Comparison of ENCODE assay signal across 9 cellular contexts in the genomic region with DNA sequence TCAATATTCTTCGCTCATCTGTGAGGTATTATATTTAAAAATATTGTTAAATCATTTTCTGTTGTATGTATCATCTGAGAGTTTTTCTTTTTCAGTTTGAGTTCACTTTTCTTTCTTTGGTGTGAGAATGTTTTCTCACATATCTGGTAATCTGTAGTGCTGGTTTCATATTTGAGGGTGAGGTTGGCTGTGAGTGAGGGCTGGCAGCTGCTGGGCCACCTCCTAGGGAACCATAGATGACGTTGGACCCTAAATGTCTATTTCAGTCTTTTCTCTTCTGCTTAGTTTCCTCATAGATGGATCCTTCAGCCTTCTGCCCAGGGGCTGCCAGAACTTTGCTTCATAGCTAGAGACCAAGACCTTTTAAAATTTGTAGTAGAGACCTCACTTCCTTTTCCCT. TPM values are rescaled to one million over a fixed set of nuclear protein-coding genes. Genes with fewer than 3 reads are reported as not detected.
DNase-seq lines count a peak whose midpoint lies in the region; ATAC-seq and TF ChIP-seq lines count a peak whose summit lies in the region.
"Had no signal": no experiment of that assay in that cellular context is flagged by ENCODE, and none has a peak within 500 bp of the region (broad histone marks: within the 10 kb centered on the region; RNA-seq: fewer than 3 reads in every experiment).

No MANE protein-coding gene starts in this region.

- no peaks in the 10 kb centered on the region for H3K9me3 ChIP-seq in smooth muscle cell (replicated peaks; ENCODE audit: low read depth)

- WGBS in smooth muscle cell (ENCODE audit: low lambda C conversion rate) = 90% methylated on average over 2 of the region's 2 CpGs

- peak overlapping the region; percentile 36 for H3K27ac Mint-ChIP-seq in activated naive CD8-positive, alpha-beta T cell treated with anti-CD3 and anti-CD28 coated beads for 36 hours

- H3K4me1 Mint-ChIP-seq in activated naive CD8-positive, alpha-beta T cell treated with anti-CD3 and anti-CD28 coated beads for 36 hours = peaks cover 27% of the 10 kb centered on the region

- H3F3A ChIP-seq in smooth muscle cell (ENCODE audit: low read depth) = peaks cover 22% of the 10 kb centered on the region

- DNase-seq in activated naive CD8-positive, alpha-beta T cell treated with anti-CD3 and anti-CD28 coated beads for 36 hours = no peak
- DNase-seq in smooth muscle cell (lab: John Stamatoyannopoulos, UW; ENCODE audit: unreplicated experiment) (no peak), NCI-H187 treated with DMSO at 0.1 percent for 48 hours (lab: John Stamatoyannopoulos, UW) (no peak), LoVo (ENCODE audit: low spot score) (no peak), NCI-H1417 (lab: John Stamatoyannopoulos, UW) (no peak)
- DNase-seq: dorsolateral prefrontal cortex had no signal

- no peak overlapping the region for H2AFZ ChIP-seq in smooth muscle cell (ENCODE audit: low read depth)

- H3K4me3 ChIP-seq in smooth muscle cell = no peak overlapping the region
- H3K4me3 ChIP-seq: dorsolateral prefrontal cortex had no signal

- no peak overlapping the region for H3K4me3 Mint-ChIP-seq in activated naive CD8-positive, alpha-beta T cell treated with anti-CD3 and anti-CD28 coated beads for 36 hours

- TF ChIP-seq CTCF in smooth muscle cell (IDR thresholded peaks at IDR 0.05; ENCODE audit: borderline replicate concordance, insufficient read depth, poor library complexity, severe bottlenecking) = no peak

- peaks cover 13% of the 10 kb centered on the region for H3K4me1 ChIP-seq in smooth muscle cell (ENCODE audit: low read depth)

- ATAC-seq in GM18520 (IDR thresholded peaks at IDR 0.05; ENCODE audit: unreplicated experiment) = peak; percentile 30
- peak; percentile 42 for ATAC-seq in GM21447 (IDR thresholded peaks at IDR 0.05; ENCODE audit: unreplicated experiment)
- peak; percentile 45 for ATAC-seq in HG03280 (IDR thresholded peaks at IDR 0.05; ENCODE audit: unreplicated experiment)

- peaks cover 15% of the 10 kb centered on the region for H3K36me3 Mint-ChIP-seq in activated naive CD8-positive, alpha-beta T cell treated with anti-CD3 and anti-CD28 coated beads for 36 hours

- H3K4me2 ChIP-seq in smooth muscle cell = no peak overlapping the region

- H4K20me1 ChIP-seq in smooth muscle cell (ENCODE audit: low read depth) = no peaks in the 10 kb centered on the region

- no peaks in the 10 kb centered on the region for H3K27me3 Mint-ChIP-seq in activated naive CD8-positive, alpha-beta T cell treated with anti-CD3 and anti-CD28 coated beads for 36 hours

- no peaks in the 10 kb centered on the region for H3K9me3 Mint-ChIP-seq in activated naive CD8-positive, alpha-beta T cell treated with anti-CD3 and anti-CD28 coated beads for 36 hours

- H3K36me3 ChIP-seq in smooth muscle cell (ENCODE audit: low read depth) = no peaks in the 10 kb centered on the region

- no peak overlapping the region for H3K9ac ChIP-seq in smooth muscle cell (ENCODE audit: low read depth)

- H3K79me2 ChIP-seq in smooth muscle cell (ENCODE audit: low read depth) = peaks cover 4% of the 10 kb centered on the region

- H3K27me3 ChIP-seq in smooth muscle cell (ENCODE audit: low read depth) = no peaks in the 10 kb centered on the region
- H3K27me3 ChIP-seq: dorsolateral prefrontal cortex had no signal

- no peak overlapping the region for H3K27ac ChIP-seq in smooth muscle cell (ENCODE audit: low read depth)

RNA-seq across cellular contexts. Expression of gene MGAT5, which starts 33.5 kb away (rescaled TPM):
- 10 to 100 TPM; 34.0 to 34.5 TPM for total RNA-seq in activated naive CD8-positive, alpha-beta T cell treated with anti-CD3 and anti-CD28 coated beads for 36 hours
- total RNA-seq in smooth muscle cell = 33.8 and 49.1 TPM in 2 replicates
- polyA plus RNA-seq in smooth muscle cell = 4.5 and 5.0 TPM in 2 replicates
